1 cellular context compared by ENCODE assay signal in the genomic region with DNA sequence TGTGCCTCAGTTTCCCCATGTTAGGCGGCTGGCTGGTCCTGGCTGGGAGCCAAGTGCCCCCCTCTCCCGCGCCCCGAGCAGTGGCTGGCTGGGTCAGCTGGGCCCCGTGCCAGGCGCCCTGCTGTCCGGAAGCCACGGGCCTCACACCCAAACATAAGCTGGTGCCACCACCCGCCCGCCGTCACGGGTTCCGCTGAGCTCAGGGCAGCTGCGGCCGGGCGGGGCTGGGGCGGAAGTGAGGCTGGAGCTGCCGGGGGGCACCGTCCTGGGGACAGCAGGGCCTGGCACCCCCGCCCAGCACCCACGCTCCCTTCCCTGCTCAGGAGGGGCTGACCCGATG.
TF ChIP-seq lines count a peak whose summit lies in the region.

No MANE protein-coding gene starts in this region.

TF ChIP-seq in SK-N-SH, 30 proteins besides CTCF, POLR2A, EP300 and RAD21:
- no peak for TF ChIP-seq MAX (IDR thresholded peaks at IDR 0.05; ENCODE audit: low read depth)
- peak; percentile 85 for TF ChIP-seq NFIC (IDR thresholded peaks at IDR 0.05; ENCODE audit: borderline replicate concordance)
- TF ChIP-seq TCF12 (IDR thresholded peaks at IDR 0.05) = 0 out of 2 replicates have a peak, but pooled peaks have one; percentile 4
- peak; percentile 33 for TF ChIP-seq CHD2 (IDR thresholded peaks at IDR 0.05; ENCODE audit: low read length, partially characterized antibody)
